Comparison of ENCODE assay signal across 18 cellular contexts in genomic region chr19:39469036-39469435, GRCh38. TPM values are rescaled to one million over a fixed set of nuclear protein-coding genes. Genes with fewer than 3 reads are reported as not detected.
A peak's percentile ranks its signal among the peaks of the same experiment; 100 is the strongest.
DNase-seq lines count a peak whose midpoint lies in the region; ATAC-seq and TF ChIP-seq lines count a peak whose summit lies in the region.
"Had no signal": no experiment of that assay in that cellular context is flagged by ENCODE, and none has a peak within 500 bp of the region (broad histone marks: within the 10 kb centered on the region; RNA-seq: fewer than 3 reads in every experiment).

No MANE protein-coding gene starts in this region.

- TF ChIP-seq CTCF in HEK293 (tag by site-specific recombination; IDR thresholded peaks at IDR 0.05) (0 out of 2 replicates have a peak, but pooled peaks have one; percentile 9), endodermal cell (conservative IDR thresholded peaks at IDR 0.05) (peak; percentile 22)

- H3K36me3 ChIP-seq in HEK293 (ENCODE audit: control insufficient read depth in 2 of 2, insufficient read depth in 1 of 2, low read length in 2 of 2) (peaks cover 98 to 100% of the 10 kb centered on the region in 2 experiments), endodermal cell (ENCODE audit: control insufficient read depth, insufficient read depth, low read length) (peaks cover 86% of the 10 kb centered on the region)

- peaks cover 83% of the 10 kb centered on the region for H3K36me3 Mint-ChIP-seq in stimulated activated naive CD8-positive, alpha-beta T cell treated with anti-CD3 and anti-CD28 coated beads, Interleukin-15, Interleukin-2, amounts not matched to agents 100 ng/mL and 50 ng/mL, for 24 hours (ENCODE audit: low read depth)
- H3K36me3 Mint-ChIP-seq in endodermal cell (ENCODE audit: low read depth), result peaks cover 69% of the 10 kb centered on the region

- no peaks in the 10 kb centered on the region for H3K27me3 ChIP-seq in endodermal cell (ENCODE audit: control insufficient read depth, insufficient read depth, low read length, poor library complexity, severe bottlenecking)

- H3K4me3 ChIP-seq in HEK293 (ENCODE audit: low read depth, low read length), result no peak overlapping the region
- H3K4me3 ChIP-seq in endodermal cell (ENCODE audit: low read length), result no peak overlapping the region
- H3K4me3 ChIP-seq: GM23248 had no signal

- no peak overlapping the region for H3K9ac ChIP-seq in endodermal cell (ENCODE audit: extremely low read depth, low read length, poor library complexity, severe bottlenecking)
- H3K9ac ChIP-seq: GM23248 had no signal

- H3K9me3 ChIP-seq in HEK293 (ENCODE audit: control insufficient read depth, insufficient read depth, low read depth, low read length), result no peaks in the 10 kb centered on the region
- no peaks in the 10 kb centered on the region for H3K9me3 ChIP-seq in endodermal cell (ENCODE audit: control insufficient read depth, low read length)

- CTCF ChIA-PET in HEK293 (lab: Yijun Ruan, JAX), result interaction anchor here (0.6 to 4.4 kb wide), 4 partner anchors 29 to 614 kb away, joined by 3 to 24 read pairs (median 4); partner anchors contain the start of gene EID2B

- no peaks in the 10 kb centered on the region for H3K27me3 Mint-ChIP-seq in stimulated activated naive CD8-positive, alpha-beta T cell treated with anti-CD3 and anti-CD28 coated beads, Interleukin-15, Interleukin-2, amounts not matched to agents 100 ng/mL and 50 ng/mL, for 24 hours
- no peaks in the 10 kb centered on the region for H3K27me3 Mint-ChIP-seq in endodermal cell (ENCODE audit: insufficient read depth)

- no peak overlapping the region for H3K4me3 Mint-ChIP-seq in stimulated activated naive CD8-positive, alpha-beta T cell treated with anti-CD3 and anti-CD28 coated beads, Interleukin-15, Interleukin-2, amounts not matched to agents 100 ng/mL and 50 ng/mL, for 24 hours
- no peak overlapping the region for H3K4me3 Mint-ChIP-seq in endodermal cell

- no peaks in the 10 kb centered on the region for H3K9me3 Mint-ChIP-seq in stimulated activated naive CD8-positive, alpha-beta T cell treated with anti-CD3 and anti-CD28 coated beads, Interleukin-15, Interleukin-2, amounts not matched to agents 100 ng/mL and 50 ng/mL, for 24 hours
- no peaks in the 10 kb centered on the region for H3K9me3 Mint-ChIP-seq in endodermal cell

- no peak for DNase-seq in stimulated activated naive CD8-positive, alpha-beta T cell treated with anti-CD3 and anti-CD28 coated beads, Interleukin-15, Interleukin-2, amounts not matched to agents 100 U/mL and 50 U/mL, for 24 hours
- DNase-seq in endodermal cell (peak; percentile 64), COR-L47 (lab: John Stamatoyannopoulos, UW) (no peak)
- no peak for DNase-seq in stimulated activated CD4-positive, alpha-beta T cell treated with anti-CD3 and anti-CD28 coated beads, Interleukin-12 subunit alpha, Interleukin-12 subunit beta, amount 100 ng/mL, for 4 hours
- DNase-seq: DMS 273 treated with DMSO at 0.1 percent for 48 hours, GDM1, GM23248, NCI-H1417 treated with DMSO at 0.1 percent for 48 hours, NCI-H1930, NCI-H226, NCI-H524, PC-3 had no signal

- peaks cover 33% of the 10 kb centered on the region for H3K4me1 Mint-ChIP-seq in stimulated activated naive CD8-positive, alpha-beta T cell treated with anti-CD3 and anti-CD28 coated beads, Interleukin-15, Interleukin-2, amounts not matched to agents 100 ng/mL and 50 ng/mL, for 24 hours (ENCODE audit: low read depth)
- no peaks in the 10 kb centered on the region for H3K4me1 Mint-ChIP-seq in endodermal cell

- ATAC-seq in stimulated activated naive CD8-positive, alpha-beta T cell treated with anti-CD3 and anti-CD28 coated beads, Interleukin-15, Interleukin-2, amounts not matched to agents 100 U/mL and 50 U/mL, for 24 hours, result no peak
- ATAC-seq in HG02571 (IDR thresholded peaks at IDR 0.05; ENCODE audit: unreplicated experiment), result no peak
- ATAC-seq: HCT116 had no signal

- POLR2A ChIA-PET in HEK293 (lab: Yijun Ruan, JAX), result interaction anchor here (1.3 to 3.0 kb wide), 3 partner anchors 11 to 33 kb away, joined by 3 to 11 read pairs (median 8); partner anchors contain the start of genes RPS16 and TIMM50

- H3K27ac ChIP-seq in HEK293 (ENCODE audit: extremely low read depth, low read depth, low read length) (peak overlapping the region; percentile 41; the same call in 1 of the 2 replicates), endodermal cell (ENCODE audit: low read depth, low read length) (no peak overlapping the region)
- H3K27ac ChIP-seq: C4-2B, GM23248, RWPE1 had no signal

- H3K27ac Mint-ChIP-seq in stimulated activated naive CD8-positive, alpha-beta T cell treated with anti-CD3 and anti-CD28 coated beads, Interleukin-15, Interleukin-2, amounts not matched to agents 100 ng/mL and 50 ng/mL, for 24 hours, result peak overlapping the region; percentile 94
- peak overlapping the region; percentile 61 for H3K27ac Mint-ChIP-seq in endodermal cell

- 92 to 94% methylated on average over 6 to 11 of the region's 11 CpGs for WGBS in endodermal cell (ENCODE audit: insufficient coverage in 1 of 2, insufficient read length in 1 of 2), 2 experiments

- H3K4me1 ChIP-seq in HEK293 (ENCODE audit: control insufficient read depth, insufficient read depth, low read length) (no peaks in the 10 kb centered on the region), endodermal cell (ENCODE audit: control insufficient read depth, insufficient read depth, low read length) (no peaks in the 10 kb centered on the region)

TF ChIP-seq in HEK293, 187 proteins besides CTCF, POLR2A, EP300 and RAD21:
- TF ChIP-seq ZBTB48 (tag by site-specific recombination; IDR thresholded peaks at IDR 0.05) (no peak), HOXD13 (CRISPR knock-in tag; IDR thresholded peaks at IDR 0.05; ENCODE audit: borderline replicate concordance) (no peak), ZNF645 (tag by site-specific recombination; IDR thresholded peaks at IDR 0.05) (no peak), ZNF239 (tag by site-specific recombination; IDR thresholded peaks at IDR 0.05) (no peak), ZNF530 (tag by site-specific recombination; IDR thresholded peaks at IDR 0.05; ENCODE audit: low read depth) (no peak)

RNA-seq across cellular contexts. Expression of gene TIMM50, which starts 11.6 kb away (rescaled TPM):
- total RNA-seq in endodermal cell, result 10 to 100 TPM; 87.8 to 94.6 TPM
- 83.8 TPM for polyA plus RNA-seq in endodermal cell (2013, experiment 1 of 2)
- polyA plus RNA-seq in endodermal cell (2013, experiment 2 of 2), result 79.7 TPM

RNA-seq across cellular contexts. Expression of gene SUPT5H, which starts 23.7 kb away (rescaled TPM):
- total RNA-seq in endodermal cell, result 100 to 1,000 TPM; 130 to 139 TPM
- 97.6 TPM for polyA plus RNA-seq in endodermal cell (2013, experiment 1 of 2)
- polyA plus RNA-seq in endodermal cell (2013, experiment 2 of 2), result 85.8 TPM

RNA-seq across cellular contexts. Expression of gene DLL3, which starts 29.7 kb away (rescaled TPM):
- total RNA-seq in endodermal cell, result 1 to 10 TPM; 2.0 to 4.3 TPM
- polyA plus RNA-seq in endodermal cell (2013, experiment 1 of 2), result 46.8 TPM
- 39.5 TPM for polyA plus RNA-seq in endodermal cell (2013, experiment 2 of 2)

RNA-seq across cellular contexts. Expression of gene RPS16, which starts 33.3 kb away (rescaled TPM):
- 1,000 to 10,000 TPM; 1,674 to 1,990 TPM for total RNA-seq in endodermal cell
- 2,268 TPM for polyA plus RNA-seq in endodermal cell (2013, experiment 1 of 2)
- polyA plus RNA-seq in endodermal cell (2013, experiment 2 of 2), result 2,119 TPM

RNA-seq across cellular contexts. Expression of gene SELENOV, which starts 45.9 kb away (rescaled TPM):
- total RNA-seq in endodermal cell, result 10 to 100 TPM in 1 of 2 donors, 1 to 10 TPM in 1; 8.7 to 15.3 TPM
- polyA plus RNA-seq in endodermal cell (2013, experiment 1 of 2), result 1.9 TPM
- 1.6 TPM for polyA plus RNA-seq in endodermal cell (2013, experiment 2 of 2)
- total RNA-seq: GM23248, PC-3 had no signal
- polyA plus RNA-seq: GM23248 had no signal
